Comparison of ENCODE assay signal across 8 cellular contexts in the genomic region with DNA sequence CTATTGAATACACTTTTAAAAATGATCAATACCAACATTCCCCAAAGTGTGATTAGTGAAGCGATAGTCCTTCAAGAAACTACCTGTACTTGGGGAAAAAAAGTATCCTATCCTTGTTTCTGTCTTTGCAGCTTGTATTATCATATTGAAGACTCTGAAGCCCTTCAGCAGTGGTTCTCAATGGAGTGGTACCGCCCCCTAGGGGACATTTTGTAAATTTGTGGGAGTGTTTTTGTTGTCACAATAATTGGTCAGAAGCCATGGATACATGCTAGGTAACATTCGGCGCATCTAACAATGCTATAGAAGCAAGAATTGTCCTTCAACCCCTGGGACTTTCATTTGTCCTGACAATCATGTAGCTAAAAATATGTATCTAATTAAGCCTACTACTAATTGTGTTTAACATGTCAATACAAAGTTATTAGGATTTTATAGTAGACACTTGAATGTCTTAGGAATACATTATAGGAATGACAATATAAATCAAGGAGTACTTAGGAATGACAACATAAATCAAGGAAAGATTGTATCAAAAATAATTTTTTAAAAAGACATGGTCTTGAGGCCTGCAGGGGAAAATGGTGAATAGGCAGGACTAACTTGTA. TPM values are rescaled to one million over a fixed set of nuclear protein-coding genes. Genes with fewer than 3 reads are reported as not detected.
A peak's percentile ranks its signal among the peaks of the same experiment; 100 is the strongest.
DNase-seq lines count a peak whose midpoint lies in the region; ATAC-seq and TF ChIP-seq lines count a peak whose summit lies in the region.

No MANE protein-coding gene starts in this region.

- POLR2A ChIA-PET in HCT116 (lab: Charles Lee) = no interaction called here

- no peaks in the 10 kb centered on the region for H3K27me3 ChIP-seq in HCT116 (ENCODE audit: insufficient read depth, low read length)
- no peaks in the 10 kb centered on the region for H3K27me3 ChIP-seq in gastrocnemius medialis
- no peaks in the 10 kb centered on the region for H3K27me3 ChIP-seq in vagina

- TF ChIP-seq RAD21 in HCT116 (IDR thresholded peaks at IDR 0.05; ENCODE audit: low read depth) = peak; percentile 67

- no peak overlapping the region for H2AFZ ChIP-seq in HCT116 (ENCODE audit: low read depth, low read length, poor library complexity, severe bottlenecking)

- H3K4me2 ChIP-seq in HCT116 (ENCODE audit: low read length) = no peak overlapping the region

- in situ Hi-C loops in gastrocnemius medialis (cut with MboI; ENCODE audit: low sequenced_read_pairs in 4 of 4) = loop anchor here (5.0 to 10.0 kb wide), 2 partner anchors 150 to 153 kb away; no protein-coding TSS in a partner anchor

- H3K9ac ChIP-seq in HCT116 (ENCODE audit: low read length) = no peak overlapping the region

- H3K36me3 ChIP-seq in HCT116 (ENCODE audit: control insufficient read depth in 1 of 2, insufficient read depth in 2 of 2, low read length in 2 of 2) = no peaks in the 10 kb centered on the region
- peaks cover 0 to 15% of the 10 kb centered on the region in 2 donors for H3K36me3 ChIP-seq in gastrocnemius medialis
- no peaks in the 10 kb centered on the region for H3K36me3 ChIP-seq in vagina

- CTCF ChIA-PET in HCT116 (lab: Charles Lee) = interaction anchor here (0.6 to 1.8 kb wide), 12 partner anchors 10 to 589 kb away, joined by 3 to 16 read pairs (median 3); no protein-coding TSS in a partner anchor

- no TSS peak for BruUV-seq in HCT116 (replicated peaks; lab: Mats Ljungman, UMichigan)

- peak; percentile 79 for TF ChIP-seq CTCF in 22Rv1 (IDR thresholded peaks at IDR 0.05)
- peak; percentile 51 to 87 (median 65); a peak in 5 of 6 replicates for TF ChIP-seq CTCF in HCT116 (IDR thresholded peaks at IDR 0.05 in 2 of 3, conservative IDR thresholded peaks at IDR 0.05 in 1 of 3; ENCODE audit: borderline replicate concordance in 1 of 3, insufficient read depth in 1 of 3, low read depth in 2 of 3, low read length in 2 of 3)
- TF ChIP-seq CTCF in foreskin fibroblast (IDR thresholded peaks at IDR 0.05; ENCODE audit: low read depth, low read length) = peak; percentile 73
- peak in 3 of 5 experiments; percentile 26 to 52 (median 35) for TF ChIP-seq CTCF in gastrocnemius medialis (IDR thresholded peaks at IDR 0.05 in 4 of 5, conservative IDR thresholded peaks at IDR 0.05 in 1 of 5)
- no peak for TF ChIP-seq CTCF in vagina (IDR thresholded peaks at IDR 0.05)

- ATAC-seq in HCT116 (peak; percentile 84), gastrocnemius medialis (no peak)

- H3K27ac ChIP-seq in 22Rv1 = no peak overlapping the region
- H3K27ac ChIP-seq in HCT116 (ENCODE audit: low read depth, low read length) = no peak overlapping the region
- H3K27ac ChIP-seq in gastrocnemius medialis = no peak overlapping the region
- H3K27ac ChIP-seq in vagina = no peak overlapping the region

- intact Hi-C loops in HCT116 (cut with micrococcal nuclease) (loop anchor here (1.0 to 10.0 kb wide), 4 partner anchors 135 to 570 kb away; no protein-coding TSS in a partner anchor), gastrocnemius medialis (cut with DNase I; ENCODE audit: low total_unique reads) (loop anchor here (5.0 kb wide), 1 partner anchor 148 kb away; no protein-coding TSS in a partner anchor), vagina (cut with DNase I) (loop anchor here (5.0 kb wide), 1 partner anchor 148 kb away; no protein-coding TSS in a partner anchor)

- H3K9me3 ChIP-seq in HCT116 (ENCODE audit: control insufficient read depth in 1 of 2, insufficient read depth in 1 of 2, low read depth in 1 of 2, low read length in 2 of 2) (peaks cover 0 to 10% of the 10 kb centered on the region in 2 experiments; a peak in 1 of 4 replicates), gastrocnemius medialis (no peaks in the 10 kb centered on the region), vagina (no peaks in the 10 kb centered on the region)

- H3K4me3 ChIP-seq in HCT116 (replicated peaks in 1 of 2; ENCODE audit: low read depth in 1 of 2, low read length in 2 of 2) (no peak overlapping the region), foreskin fibroblast (ENCODE audit: low read depth in 1 of 2, low read length in 2 of 2) (no peak overlapping the region), gastrocnemius medialis (no peak overlapping the region), vagina (no peak overlapping the region)

- H4K20me1 ChIP-seq in HCT116 (ENCODE audit: insufficient read depth) = no peaks in the 10 kb centered on the region

- H3K4me1 ChIP-seq in HCT116 (ENCODE audit: control insufficient read depth in 1 of 2, insufficient read depth in 2 of 2, low read length in 2 of 2) (no peaks in the 10 kb centered on the region), gastrocnemius medialis (no peaks in the 10 kb centered on the region), vagina (no peaks in the 10 kb centered on the region)

- H3K9me2 ChIP-seq in HCT116 (ENCODE audit: insufficient read depth) = no peaks in the 10 kb centered on the region

- H3K79me2 ChIP-seq in HCT116 (ENCODE audit: insufficient read depth, low read length) = no peaks in the 10 kb centered on the region

- TF ChIP-seq POLR2A in HCT116 (IDR thresholded peaks at IDR 0.05; ENCODE audit: borderline replicate concordance, extremely low read depth, insufficient read depth, insufficient read length) = no peak
- no peak for TF ChIP-seq POLR2A in gastrocnemius medialis (IDR thresholded peaks at IDR 0.05)
- TF ChIP-seq POLR2A in vagina (IDR thresholded peaks at IDR 0.05) = no peak

- RAD21 ChIA-PET in HCT116 (lab: Charles Lee; ENCODE audit: low non-redundant PET in 1 of 2, low total read pairs in 2 of 2, uncharacterized antibody in 2 of 2, unreplicated experiment in 2 of 2) = no interaction called here

- DNase-seq in Daoy (ENCODE audit: low read depth) (peak; percentile 57), HCT116 (ENCODE audit: low read depth, low spot score) (peak; percentile 54), NCI-H2029 treated with DMSO at 0.1 percent for 48 hours (lab: John Stamatoyannopoulos, UW) (peak; percentile 18), foreskin fibroblast (peak; percentile 23 to 70), gastrocnemius medialis (no peak), vagina (ENCODE audit: extremely low spot score in 2 of 2) (no peak)
- DNase-seq in activated CD4-positive, alpha-beta T cell treated with anti-CD3 and anti-CD28 coated beads, Interleukin-2, amount 50 U/mL, for 1 hour = peak; percentile 17

TF ChIP-seq in HCT116, 20 proteins besides CTCF, POLR2A, EP300 and RAD21:
- no peak for TF ChIP-seq ZFX (IDR thresholded peaks at IDR 0.05)
- no peak for TF ChIP-seq FOSL1 (IDR thresholded peaks at IDR 0.05; ENCODE audit: low read depth)
- TF ChIP-seq SP1 (IDR thresholded peaks at IDR 0.05; ENCODE audit: low read depth) = no peak
- TF ChIP-seq SIN3A (IDR thresholded peaks at IDR 0.05; ENCODE audit: low read depth) = no peak
- TF ChIP-seq, protein P1, sequence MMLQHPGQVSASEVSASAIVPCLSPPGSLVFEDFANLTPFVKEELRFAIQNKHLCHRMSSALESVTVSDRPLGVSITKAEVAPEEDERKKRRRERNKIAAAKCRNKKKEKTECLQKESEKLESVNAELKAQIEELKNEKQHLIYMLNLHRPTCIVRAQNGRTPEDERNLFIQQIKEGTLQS (IDR thresholded peaks at IDR 0.05) = no peak
- TF ChIP-seq ZNF274 (IDR thresholded peaks at IDR 0.05; ENCODE audit: low read depth, low read length) = no peak
- no peak for TF ChIP-seq POLR2AphosphoS5 (IDR thresholded peaks at IDR 0.05; ENCODE audit: low read depth, low read length)
- no peak for TF ChIP-seq ZBTB33 (IDR thresholded peaks at IDR 0.05; ENCODE audit: extremely low read depth, insufficient replicate concordance, low read length)
- TF ChIP-seq EZH2phosphoT487 (IDR thresholded peaks at IDR 0.05; ENCODE audit: borderline replicate concordance) = no peak
- no peak for TF ChIP-seq REST (IDR thresholded peaks at IDR 0.05; ENCODE audit: low read depth)
- TF ChIP-seq EZH2 (IDR thresholded peaks at IDR 0.05) = no peak

RNA-seq across cellular contexts. Expression of gene NMD3, which starts 53.7 kb away (rescaled TPM):
- 77.4 and 83.2 TPM in 2 replicates for total RNA-seq in Daoy (2014; rRNA removed; shearing (Covaris generic))
- 85.2 TPM for total RNA-seq in HCT116 (2021; ENCODE audit: unreplicated experiment)
- 51.5 and 63.7 TPM in 2 replicates for polyA plus RNA-seq in HCT116 (2012)
- total RNA-seq in gastrocnemius medialis = 10 to 100 TPM; 27.3 to 42.8 (median 37.4) TPM
- 49.1 TPM for total RNA-seq in vagina

Comparison
In these comparisons a context has a peak if more than half of its experiments do, and no peak if none do; other contexts are left out.
1. CTCF ChIP-seq: peak in 22Rv1 (single experiment), HCT116 (3 of 3), foreskin fibroblast (single experiment) and gastrocnemius medialis (3 of 5); none in vagina (0 of 3).
2. DNase-seq: peak in Daoy (single experiment), HCT116 (single experiment), NCI-H2029 treated with DMSO at 0.1 percent for 48 hours (single experiment), activated CD4-positive, alpha-beta T cell treated with anti-CD3 and anti-CD28 coated beads, Interleukin-2, amount 50 U/mL, for 1 hour (single experiment) and foreskin fibroblast (2 of 2); none in gastrocnemius medialis (0 of 2) and vagina (0 of 2).